In the genomic region with DNA sequence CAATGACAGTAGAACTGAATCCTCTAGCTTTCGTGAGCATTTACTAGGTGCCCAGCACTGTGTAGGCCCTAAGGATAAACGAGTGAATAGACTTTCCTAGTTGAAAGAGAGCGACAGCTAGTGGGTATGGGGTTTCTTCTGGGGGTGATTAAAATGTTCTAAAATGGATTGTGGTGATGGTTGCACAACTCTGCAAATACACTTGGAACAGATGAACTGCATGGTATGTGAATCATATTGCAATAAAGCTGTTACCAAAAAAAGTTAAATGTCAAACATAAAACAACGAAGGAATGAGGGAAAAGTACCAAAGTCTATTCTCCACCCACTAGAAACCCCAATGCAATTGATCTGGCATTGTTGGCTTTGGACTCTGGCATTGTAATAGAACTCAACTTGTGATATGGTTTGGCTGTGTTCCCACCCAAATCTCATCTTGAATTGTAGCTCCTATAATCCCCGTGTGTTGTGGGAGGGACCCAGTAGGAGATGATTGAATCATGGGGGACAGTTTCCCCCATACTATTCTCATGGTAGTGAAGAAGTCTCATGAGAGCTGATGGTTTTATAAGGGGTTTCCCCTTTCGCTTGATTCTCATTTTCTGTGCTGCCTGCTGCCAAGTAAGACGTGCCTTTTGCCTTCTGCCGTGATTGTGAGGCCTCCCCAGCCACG, we compare ENCODE assay signal across 11 cellular contexts.
A peak's percentile ranks its signal among the peaks of the same experiment; 100 is the strongest.
DNase-seq lines count a peak whose midpoint lies in the region; TF ChIP-seq lines count a peak whose summit lies in the region.
"Had no signal": no experiment of that assay in that cellular context is flagged by ENCODE, and none has a peak within 500 bp of the region (broad histone marks: within the 10 kb centered on the region; RNA-seq: fewer than 3 reads in every experiment).

No MANE protein-coding gene starts in this region.

- CTCF ChIA-PET in PC-9 (lab: Charles Lee) = no interaction called here

- H3K27ac ChIP-seq in PC-9 (peak overlapping the region; percentile 79), SJCRH30 (no peak overlapping the region)

- peaks cover 43% of the 10 kb centered on the region for H3F3A ChIP-seq in PC-9 (ENCODE audit: insufficient read depth, low read depth)

- BruUV-seq in PC-9 (replicated peaks; lab: Mats Ljungman, UMichigan) = no TSS peak

- H3K4me1 ChIP-seq in PC-9 (replicated peaks; ENCODE audit: insufficient read depth) = peaks cover 67% of the 10 kb centered on the region
- H3K4me1 ChIP-seq in SJCRH30 = no peaks in the 10 kb centered on the region

- H3K27me3 ChIP-seq in PC-9 (ENCODE audit: insufficient read depth, low read depth) = no peaks in the 10 kb centered on the region
- H3K27me3 ChIP-seq in SJCRH30 = no peaks in the 10 kb centered on the region

- intact Hi-C loops in PC-9 (cut with micrococcal nuclease; ENCODE audit: unreplicated experiment) = no loop called here

- POLR2A ChIA-PET in PC-9 (lab: Charles Lee; ENCODE audit: unreplicated experiment) = no interaction called here

- H3K9me3 ChIP-seq in PC-9 (ENCODE audit: insufficient read depth, low read depth) (0 out of 2 replicates have a peak, but pooled peaks cover 8% of the 10 kb centered on the region), SJCRH30 (replicated peaks) (no peaks in the 10 kb centered on the region)

- no peaks in the 10 kb centered on the region for H3K79me2 ChIP-seq in PC-9 (ENCODE audit: low read depth)

- no peak overlapping the region for H3K4me3 ChIP-seq in PC-9
- no peak overlapping the region for H3K4me3 ChIP-seq in fibroblast of pulmonary artery (replicated peaks; ENCODE audit: low read depth, low read length)
- H3K4me3 ChIP-seq in SJCRH30 = no peak overlapping the region

- DNase-seq in activated CD4-positive, alpha-beta T cell treated with anti-CD3 and anti-CD28 coated beads, Interleukin-2, amount 50 U/mL, for 48 hours = peak; percentile 43 to 50
- DNase-seq in activated CD4-positive, alpha-beta T cell treated with anti-CD3 and anti-CD28 coated beads for 4 hours = no peak
- DNase-seq in PC-9 = peak in 1 of 2 experiments; percentile 69
- DNase-seq in fibroblast of pulmonary artery (ENCODE audit: low read depth) = peak; percentile 66
- peak; percentile 55 for DNase-seq in stimulated activated CD8-positive, alpha-beta memory T cell treated with anti-CD3 and anti-CD28 coated beads, Interleukin-4, amount 100 ng/mL, for 48 hours
- no peak for DNase-seq in NCI-H2196 treated with DMSO at 0.1 percent for 48 hours (lab: John Stamatoyannopoulos, UW; ENCODE audit: unreplicated experiment)
- no peak for DNase-seq in SJCRH30
- no peak for DNase-seq in NCI-H226
- DNase-seq: activated gamma-delta T cell, NCI-H2029, trophoblast cell had no signal

- H4K20me1 ChIP-seq in PC-9 (ENCODE audit: insufficient read depth) = no peaks in the 10 kb centered on the region

- H3K4me2 ChIP-seq in PC-9 = peak overlapping the region; percentile 50

- no peaks in the 10 kb centered on the region for H3K36me3 ChIP-seq in PC-9 (ENCODE audit: low read depth)
- H3K36me3 ChIP-seq in SJCRH30 = peaks cover 22% of the 10 kb centered on the region

- TF ChIP-seq CTCF in PC-9 (conservative IDR thresholded peaks at IDR 0.05) (no peak), fibroblast of pulmonary artery (IDR thresholded peaks at IDR 0.05; ENCODE audit: low read length, missing control alignments) (no peak)

- no peak overlapping the region for H2AFZ ChIP-seq in PC-9

- no peaks in the 10 kb centered on the region for H3K9me2 ChIP-seq in PC-9 (ENCODE audit: insufficient read depth)

Comparison
In these comparisons a context has a peak if more than half of its experiments do, and no peak if none do; other contexts are left out.
1. DNase-seq: peak in activated CD4-positive, alpha-beta T cell treated with anti-CD3 and anti-CD28 coated beads, Interleukin-2, amount 50 U/mL, for 48 hours (2 of 2), fibroblast of pulmonary artery (single experiment) and stimulated activated CD8-positive, alpha-beta memory T cell treated with anti-CD3 and anti-CD28 coated beads, Interleukin-4, amount 100 ng/mL, for 48 hours (single experiment); none in activated CD4-positive, alpha-beta T cell treated with anti-CD3 and anti-CD28 coated beads for 4 hours (0 of 2), NCI-H2196 treated with DMSO at 0.1 percent for 48 hours (single experiment), SJCRH30 (0 of 2) and NCI-H226 (single experiment).